In the genomic region with DNA sequence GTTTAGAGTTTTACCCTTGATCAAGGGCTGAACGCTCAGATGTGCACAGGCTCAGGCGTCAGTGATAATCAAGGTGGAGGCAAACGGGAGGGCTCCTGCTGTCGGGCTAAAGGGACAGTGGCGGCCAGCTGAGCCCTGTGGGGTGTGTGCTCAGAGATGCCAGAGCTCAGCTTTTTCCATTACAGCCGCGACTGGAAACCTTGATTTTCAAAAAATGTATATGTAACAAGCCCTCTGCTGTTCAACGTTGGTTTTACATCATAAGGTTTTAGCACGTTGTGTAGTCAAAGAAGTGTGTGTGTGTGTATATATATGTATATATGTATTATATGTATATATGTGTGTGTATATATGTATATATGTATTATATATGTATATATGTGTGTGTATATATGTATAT, we compare ENCODE assay signal across 8 cellular contexts.
DNase-seq lines count a peak whose midpoint lies in the region; ATAC-seq, FAIRE-seq and TF ChIP-seq lines count a peak whose summit lies in the region.
"Not testable (repeated sequence)": the region's sequence is repeated elsewhere in the genome, so short reads cannot be mapped to it uniquely, and the experiment has no call there.

No MANE protein-coding gene starts in this region.

- RAD21 ChIA-PET in HCT116 (lab: Charles Lee; ENCODE audit: low non-redundant PET in 1 of 2, low total read pairs in 2 of 2, uncharacterized antibody in 2 of 2, unreplicated experiment in 2 of 2), result not testable (repeated sequence)

- DNase-seq in DND-41; HCT116 (ENCODE audit: low read depth, low spot score); Panc1 (ENCODE audit: low read depth, low spot score); activated CD8-positive, alpha-beta T cell treated with anti-CD3 and anti-CD28 coated beads for 36 hours; K562 (ENCODE audit: extremely low read depth in 1 of 4, low spot score in 3 of 4); foreskin keratinocyte; mucosa of descending colon; upper lobe of right lung: not testable (repeated sequence)

- TF ChIP-seq EP300 in K562 (IDR thresholded peaks at IDR 0.05; ENCODE audit: low read length), result not testable (repeated sequence)

- not testable (repeated sequence) for H3K27ac Mint-ChIP-seq in activated CD8-positive, alpha-beta T cell treated with anti-CD3 and anti-CD28 coated beads for 36 hours

- intact Hi-C loops in HCT116 (cut with micrococcal nuclease); Panc1 (cut with micrococcal nuclease; ENCODE audit: unreplicated experiment); activated CD8-positive, alpha-beta T cell treated with anti-CD3 and anti-CD28 coated beads for 36 hours (cut with micrococcal nuclease); K562 (cut with micrococcal nuclease); mucosa of descending colon (cut with DNase I, micrococcal nuclease); upper lobe of right lung (cut with DNase I): not testable (repeated sequence)

- not testable (repeated sequence) for H3K9ac ChIP-seq in DND-41 (ENCODE audit: low read depth, low read length); HCT116 (ENCODE audit: low read length); K562 (ENCODE audit: insufficient read depth in 1 of 2, low read depth in 2 of 2, low read length in 2 of 2)

- CTCF ChIA-PET in HCT116 (lab: Charles Lee); Panc1 (lab: Charles Lee); activated CD8-positive, alpha-beta T cell treated with anti-CD3 and anti-CD28 coated beads for 36 hours (lab: Charles Lee); K562 (lab: Yijun Ruan, JAX; ENCODE audit: low intra/inter-chr PET ratio): not testable (repeated sequence)

- H3K9me3 ChIP-seq in DND-41 (ENCODE audit: insufficient read depth, low read length, severe bottlenecking); HCT116 (ENCODE audit: control insufficient read depth in 1 of 2, insufficient read depth in 1 of 2, low read depth in 1 of 2, low read length in 2 of 2); Panc1 (ENCODE audit: control insufficient read depth, insufficient read depth, low read depth, low read length); K562 (replicated peaks; ENCODE audit: control insufficient read depth, insufficient read depth, low read depth, low read length); mucosa of descending colon; upper lobe of right lung: not testable (repeated sequence)

- not testable (repeated sequence) for H3K9me2 ChIP-seq in HCT116 (ENCODE audit: insufficient read depth)

- POLR2A ChIA-PET in HCT116 (lab: Charles Lee); Panc1 (lab: Charles Lee); activated CD8-positive, alpha-beta T cell treated with anti-CD3 and anti-CD28 coated beads for 36 hours (lab: Charles Lee); K562 (lab: Yijun Ruan, JAX): not testable (repeated sequence)

- H3K27me3 Mint-ChIP-seq in activated CD8-positive, alpha-beta T cell treated with anti-CD3 and anti-CD28 coated beads for 36 hours, result not testable (repeated sequence)

- not testable (repeated sequence) for H3K4me1 ChIP-seq in DND-41 (ENCODE audit: insufficient read depth, low read length); HCT116 (ENCODE audit: control insufficient read depth in 1 of 2, insufficient read depth in 2 of 2, low read length in 2 of 2); Panc1 (ENCODE audit: control insufficient read depth, insufficient read depth, low read length); K562 (replicated peaks in 1 of 2; ENCODE audit: control insufficient read depth in 2 of 2, insufficient read depth in 2 of 2, low read length in 2 of 2); foreskin keratinocyte; mucosa of descending colon (ENCODE audit: low read depth); upper lobe of right lung

- not testable (repeated sequence) for H3K9me1 ChIP-seq in K562 (ENCODE audit: control insufficient read depth, insufficient read depth, low read length)

- not testable (repeated sequence) for TF ChIP-seq CTCF in DND-41 (IDR thresholded peaks at IDR 0.05; ENCODE audit: borderline replicate concordance, extremely low read depth, low read length, poor library complexity, severe bottlenecking); HCT116 (IDR thresholded peaks at IDR 0.05 in 2 of 3, conservative IDR thresholded peaks at IDR 0.05 in 1 of 3; ENCODE audit: borderline replicate concordance in 1 of 3, insufficient read depth in 1 of 3, low read depth in 2 of 3, low read length in 2 of 3); Panc1 (IDR thresholded peaks at IDR 0.05); activated CD8-positive, alpha-beta T cell treated with anti-CD3 and anti-CD28 coated beads for 36 hours (IDR thresholded peaks at IDR 0.05); K562 (IDR thresholded peaks at IDR 0.05 in 2 of 3, conservative IDR thresholded peaks at IDR 0.05 in 1 of 3; ENCODE audit: insufficient read depth in 2 of 3, low read depth in 1 of 3, low read length in 3 of 3); foreskin keratinocyte (conservative IDR thresholded peaks at IDR 0.05); mucosa of descending colon (IDR thresholded peaks at IDR 0.05); upper lobe of right lung (IDR thresholded peaks at IDR 0.05)

- not testable (repeated sequence) for H2AFZ ChIP-seq in DND-41 (ENCODE audit: low read depth, low read length); HCT116 (ENCODE audit: low read depth, low read length, poor library complexity, severe bottlenecking); K562 (ENCODE audit: low read depth, low read length)

- ATAC-seq in DND-41 (ENCODE audit: insufficient read depth, low read depth), result 0 out of 3 replicates have a peak, but pooled peaks have one; percentile 33
- peak; percentile 49 for ATAC-seq in HCT116
- ATAC-seq in Panc1, result peak; percentile 33; the same call in 1 of the 2 replicates
- peak; percentile 66 for ATAC-seq in activated CD8-positive, alpha-beta T cell treated with anti-CD3 and anti-CD28 coated beads for 36 hours
- peak; percentile 50 for ATAC-seq in K562
- ATAC-seq in foreskin keratinocyte, result peak; percentile 9
- peak; percentile 3 for ATAC-seq in mucosa of descending colon
- peak; percentile 2 for ATAC-seq in upper lobe of right lung

- no CpG with 5 or more reads among the region's 9 CpGs for WGBS in K562 (ENCODE audit: insufficient coverage, low coverage, missing lambda C conversion rate)

- H4K20me1 ChIP-seq in DND-41 (ENCODE audit: insufficient read depth, low read length); HCT116 (ENCODE audit: insufficient read depth); K562 (replicated peaks; ENCODE audit: control insufficient read depth, insufficient read depth, low read length): not testable (repeated sequence)

- TF ChIP-seq RAD21 in HCT116 (IDR thresholded peaks at IDR 0.05; ENCODE audit: low read depth); K562 (CRISPR knock-in tag; conservative IDR thresholded peaks at IDR 0.05 in 1 of 2, IDR thresholded peaks at IDR 0.05 in 1 of 2): not testable (repeated sequence)

- FAIRE-seq in K562 (lab: Jason Lieb, UNC), result peak; percentile 98

- not testable (repeated sequence) for H3K27me3 ChIP-seq in DND-41 (ENCODE audit: insufficient read depth, low read length, poor library complexity); HCT116 (ENCODE audit: insufficient read depth, low read length); Panc1 (ENCODE audit: control insufficient read depth, insufficient read depth, low read length); K562 (ENCODE audit: control insufficient read depth in 2 of 2, insufficient read depth in 2 of 2, low read length in 2 of 2); foreskin keratinocyte; upper lobe of right lung

- not testable (repeated sequence) for H3K79me2 ChIP-seq in DND-41 (ENCODE audit: insufficient read depth, low read length); HCT116 (ENCODE audit: insufficient read depth, low read length); K562 (ENCODE audit: control insufficient read depth, insufficient read depth, low read length)

- not testable (repeated sequence) for H3K9me3 Mint-ChIP-seq in activated CD8-positive, alpha-beta T cell treated with anti-CD3 and anti-CD28 coated beads for 36 hours

- H3K4me2 ChIP-seq in DND-41 (ENCODE audit: insufficient read depth, low read length); HCT116 (ENCODE audit: low read length); K562 (ENCODE audit: insufficient read depth, low read length): not testable (repeated sequence)

- not testable (repeated sequence) for H3K36me3 ChIP-seq in DND-41 (ENCODE audit: insufficient read depth, low read length); HCT116 (ENCODE audit: control insufficient read depth in 1 of 2, insufficient read depth in 2 of 2, low read length in 2 of 2); Panc1 (ENCODE audit: control insufficient read depth, insufficient read depth, low read length); K562 (ENCODE audit: control insufficient read depth, insufficient read depth, low read length); mucosa of descending colon (ENCODE audit: low read depth); upper lobe of right lung

- TF ChIP-seq POLR2A in HCT116 (IDR thresholded peaks at IDR 0.05; ENCODE audit: borderline replicate concordance, extremely low read depth, insufficient read depth, insufficient read length); K562 (conservative IDR thresholded peaks at IDR 0.05): not testable (repeated sequence)

- in situ Hi-C loops in Panc1 (cut with HindIII; ENCODE audit: low pct_unique_long_range_greater_than_20kb, low sequenced_read_pairs), result not testable (repeated sequence)
- in situ Hi-C loops in K562 (cut with MboI), result loop anchor here (25.0 kb wide), 3 partner anchors 222 to 722 kb away; partner anchors contain the start of gene NEURL3

- H3K27ac ChIP-seq in DND-41 (ENCODE audit: low read length); HCT116 (ENCODE audit: low read depth, low read length); Panc1 (ENCODE audit: low read length); K562 (ENCODE audit: extremely low read depth, low read depth, low read length); foreskin keratinocyte; upper lobe of right lung: not testable (repeated sequence)

- H3K36me3 Mint-ChIP-seq in activated CD8-positive, alpha-beta T cell treated with anti-CD3 and anti-CD28 coated beads for 36 hours (ENCODE audit: low read depth), result not testable (repeated sequence)

- H3K4me1 Mint-ChIP-seq in activated CD8-positive, alpha-beta T cell treated with anti-CD3 and anti-CD28 coated beads for 36 hours (ENCODE audit: low read depth), result not testable (repeated sequence)

- not testable (repeated sequence) for BruUV-seq in HCT116 (replicated peaks; lab: Mats Ljungman, UMichigan); Panc1 (replicated peaks; lab: Mats Ljungman, UMichigan); K562 (replicated peaks; lab: Mats Ljungman, UMichigan)

- H3K4me3 ChIP-seq in DND-41 (ENCODE audit: low read depth in 1 of 2, low read length in 2 of 2); HCT116 (replicated peaks in 1 of 2; ENCODE audit: low read depth in 1 of 2, low read length in 2 of 2); Panc1 (ENCODE audit: low read depth in 2 of 2, low read length in 2 of 2); K562; mucosa of descending colon; upper lobe of right lung: not testable (repeated sequence)

- H3K4me3 Mint-ChIP-seq in activated CD8-positive, alpha-beta T cell treated with anti-CD3 and anti-CD28 coated beads for 36 hours, result not testable (repeated sequence)

Comparison
In these comparisons a context has a peak if more than half of its experiments do, and no peak if none do; other contexts are left out.
1. ATAC-seq: peak in every context shown above with its lines; median percentile 66 in activated CD8-positive, alpha-beta T cell treated with anti-CD3 and anti-CD28 coated beads for 36 hours; 50 in K562; 49 in HCT116; 33 in DND-41; 33 in Panc1; 9 in foreskin keratinocyte; 3 in mucosa of descending colon; 2 in upper lobe of right lung.